In the genomic region with DNA sequence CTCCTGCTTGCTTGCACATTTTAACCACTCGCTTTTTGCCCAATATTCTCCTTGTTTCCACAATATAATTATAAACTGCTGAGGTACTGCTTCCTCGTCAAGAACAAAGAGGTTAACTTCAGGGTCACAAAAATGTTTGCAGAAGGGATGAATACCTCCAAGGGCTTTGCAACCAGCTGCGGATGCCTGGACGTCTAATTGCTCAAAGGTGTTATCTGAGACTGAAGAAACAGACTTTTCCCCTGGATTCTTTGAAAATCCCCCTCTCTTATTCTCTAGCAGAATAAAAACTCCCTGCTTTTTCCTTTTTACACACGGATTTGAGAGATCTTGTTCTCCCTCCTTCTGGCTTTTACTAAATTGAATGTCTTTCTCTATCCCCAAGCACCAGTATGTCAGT, we compare ENCODE assay signal across 8 cellular contexts. TPM values are rescaled to one million over a fixed set of nuclear protein-coding genes. Genes with fewer than 3 reads are reported as not detected.
A peak's percentile ranks its signal among the peaks of the same experiment; 100 is the strongest.
DNase-seq lines count a peak whose midpoint lies in the region; ATAC-seq and TF ChIP-seq lines count a peak whose summit lies in the region.

No MANE protein-coding gene starts in this region.

- peaks cover 52% of the 10 kb centered on the region for H3K27me3 Mint-ChIP-seq in activated CD4-positive, alpha-beta memory T cell treated with anti-CD3 and anti-CD28 coated beads for 36 hours

- H3K9me3 ChIP-seq in iPS-15b (ENCODE audit: control insufficient read depth, insufficient read depth, low read length), result no peaks in the 10 kb centered on the region
- H3K9me3 ChIP-seq in OCI-LY7 (ENCODE audit: low read length), result no peaks in the 10 kb centered on the region

- POLR2A ChIA-PET in activated CD4-positive, alpha-beta memory T cell treated with anti-CD3 and anti-CD28 coated beads for 36 hours (lab: Charles Lee), result no interaction called here
- POLR2A ChIA-PET in OCI-LY7 (lab: Charles Lee), result no interaction called here

- no peaks in the 10 kb centered on the region for H3K79me2 ChIP-seq in OCI-LY7 (ENCODE audit: insufficient read depth, low read depth, low read length)

- H4K20me1 ChIP-seq in OCI-LY7 (ENCODE audit: insufficient read depth, low read length), result no peaks in the 10 kb centered on the region; the same call in 1 of the 2 replicates

- H2AFZ ChIP-seq in OCI-LY7 (ENCODE audit: low read length), result no peak overlapping the region

- TF ChIP-seq CTCF in GM13977 (IDR thresholded peaks at IDR 0.05; ENCODE audit: extremely low read depth, insufficient read depth, missing control alignments), result no peak
- TF ChIP-seq CTCF in OCI-LY7 (conservative IDR thresholded peaks at IDR 0.05; ENCODE audit: low read length), result no peak

- H3K4me3 ChIP-seq in iPS-15b (ENCODE audit: low read depth, low read length) (peak overlapping the region; percentile 90), skin epidermis (peak overlapping the region; percentile 49 to 89 (median 68)), OCI-LY7 (ENCODE audit: low read depth, low read length, poor library complexity, severe bottlenecking) (no peak overlapping the region)

- H3K36me3 ChIP-seq in iPS-15b (ENCODE audit: control insufficient read depth, insufficient read depth, low read length) (no peaks in the 10 kb centered on the region), OCI-LY7 (ENCODE audit: insufficient read depth, low read length) (no peaks in the 10 kb centered on the region)

- peaks cover 16% of the 10 kb centered on the region for H3K4me1 Mint-ChIP-seq in activated CD4-positive, alpha-beta memory T cell treated with anti-CD3 and anti-CD28 coated beads for 36 hours (ENCODE audit: low read depth)

- in situ Hi-C loops in GM13977 (cut with MboI; ENCODE audit: low pct_unique_long_range_greater_than_20kb, low sequenced_read_pairs, unreplicated experiment), result no loop called here

- intact Hi-C loops in activated CD4-positive, alpha-beta memory T cell treated with anti-CD3 and anti-CD28 coated beads for 36 hours (cut with micrococcal nuclease), result no loop called here
- intact Hi-C loops in OCI-LY7 (cut with micrococcal nuclease; ENCODE audit: unreplicated experiment), result no loop called here

- no peaks in the 10 kb centered on the region for H3K36me3 Mint-ChIP-seq in activated CD4-positive, alpha-beta memory T cell treated with anti-CD3 and anti-CD28 coated beads for 36 hours

- no peak for DNase-seq in activated CD4-positive, alpha-beta memory T cell treated with anti-CD3 and anti-CD28 coated beads for 36 hours
- DNase-seq in GM13977 (ENCODE audit: low spot score) (no peak), OCI-LY7 (ENCODE audit: low spot score) (no peak)
- DNase-seq in activated CD8-positive, alpha-beta memory T cell treated with anti-CD3 and anti-CD28 coated beads, Interleukin-2, amount 50 U/mL, for 48 hours, result no peak

- no peak overlapping the region for H3K4me2 ChIP-seq in OCI-LY7 (ENCODE audit: low read length)

- H3K4me1 ChIP-seq in iPS-15b (ENCODE audit: control insufficient read depth, insufficient read depth, low read length) (peaks cover 12% of the 10 kb centered on the region), OCI-LY7 (ENCODE audit: insufficient read depth, low read length, poor library complexity, severe bottlenecking) (no peaks in the 10 kb centered on the region)

- no peaks in the 10 kb centered on the region for H3K9me3 Mint-ChIP-seq in activated CD4-positive, alpha-beta memory T cell treated with anti-CD3 and anti-CD28 coated beads for 36 hours

- H3K27ac Mint-ChIP-seq in activated CD4-positive, alpha-beta memory T cell treated with anti-CD3 and anti-CD28 coated beads for 36 hours, result no peak overlapping the region

- peak overlapping the region; percentile 83 to 99 (median 95) for H3K27ac ChIP-seq in skin epidermis
- H3K27ac ChIP-seq in OCI-LY7 (ENCODE audit: low read depth, low read length, poor library complexity, severe bottlenecking), result no peak overlapping the region

- peak overlapping the region; percentile 77 for H3K4me3 Mint-ChIP-seq in activated CD4-positive, alpha-beta memory T cell treated with anti-CD3 and anti-CD28 coated beads for 36 hours

- CTCF ChIA-PET in activated CD4-positive, alpha-beta memory T cell treated with anti-CD3 and anti-CD28 coated beads for 36 hours (lab: Charles Lee), result interaction anchor here (0.7 to 1.8 kb wide), 2 partner anchors 10 to 51 kb away, joined by 3 to 7 read pairs; no protein-coding TSS in a partner anchor
- CTCF ChIA-PET in OCI-LY7 (lab: Charles Lee; ENCODE audit: unreplicated experiment), result no interaction called here

- BruUV-seq in OCI-LY7 (replicated peaks; lab: Mats Ljungman, UMichigan), result no TSS peak

- H3K9me2 ChIP-seq in OCI-LY7 (ENCODE audit: insufficient read depth, low read length), result no peaks in the 10 kb centered on the region

- H3K9ac ChIP-seq in iPS-15b (ENCODE audit: low read depth, low read length), result peak overlapping the region; percentile 61

- peaks cover 28% of the 10 kb centered on the region for H3K27me3 ChIP-seq in iPS-15b (ENCODE audit: control insufficient read depth, insufficient read depth, low read length)

- ATAC-seq in HG03039 (IDR thresholded peaks at IDR 0.05; ENCODE audit: unreplicated experiment), result peak; percentile 4
- ATAC-seq in GM21529 (IDR thresholded peaks at IDR 0.05; ENCODE audit: unreplicated experiment), result no peak

RNA-seq across cellular contexts. Expression of a gene that starts 0.4 kb away (rescaled TPM):
- under 1 TPM; 0.17 to 0.21 TPM for total RNA-seq in activated CD4-positive, alpha-beta memory T cell treated with anti-CD3 and anti-CD28 coated beads for 36 hours
- total RNA-seq in OCI-LY7 (2014; rRNA removed; shearing (Covaris generic)), result not detected in 2 replicates
- total RNA-seq in OCI-LY7 (2022), result not detected in 2 replicates

RNA-seq across cellular contexts. Expression of a gene that starts 9.1 kb away (rescaled TPM):
- total RNA-seq in activated CD4-positive, alpha-beta memory T cell treated with anti-CD3 and anti-CD28 coated beads for 36 hours, result not detected
- not detected in 2 replicates for total RNA-seq in OCI-LY7 (2014; rRNA removed; shearing (Covaris generic))
- not detected in 2 replicates for total RNA-seq in OCI-LY7 (2022)
